In the genomic region with DNA sequence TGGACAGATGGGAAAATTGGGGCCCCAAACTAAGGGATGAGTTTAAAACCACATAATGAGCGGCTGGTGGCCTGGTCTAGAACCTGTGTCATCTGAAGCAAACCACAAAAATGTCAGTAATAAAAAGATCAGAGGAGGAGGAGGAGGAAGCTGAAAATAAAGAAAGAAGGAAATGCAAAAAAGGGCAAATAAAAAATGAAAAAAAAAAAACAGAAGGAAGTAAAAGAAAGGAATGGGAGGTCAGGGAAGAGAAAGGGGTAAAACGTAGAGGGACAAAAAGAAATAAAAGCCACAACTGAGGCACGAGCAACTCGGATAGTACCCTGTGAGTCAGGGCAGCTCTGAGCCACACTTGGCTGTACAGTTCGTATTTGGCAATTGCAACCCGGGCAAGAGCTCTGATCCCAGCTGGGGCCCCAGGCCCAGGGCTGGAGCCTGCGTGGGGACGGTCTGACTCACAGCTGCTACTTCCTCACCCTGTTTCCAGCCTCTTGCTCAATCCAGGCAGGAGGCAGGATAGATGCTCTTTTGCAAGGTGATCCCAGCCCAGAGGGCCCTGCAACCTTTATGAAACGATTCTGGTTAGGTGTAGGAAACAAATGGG, we compare ENCODE assay signal across 10 cellular contexts.
DNase-seq lines count a peak whose midpoint lies in the region; ATAC-seq lines count a peak whose summit lies in the region.
"Had no signal": no experiment of that assay in that cellular context is flagged by ENCODE, and none has a peak within 500 bp of the region (broad histone marks: within the 10 kb centered on the region; RNA-seq: fewer than 3 reads in every experiment).

No MANE protein-coding gene starts in this region.

- H3K36me3 Mint-ChIP-seq in CD4-positive, alpha-beta memory T cell = peaks cover 0 to 3% of the 10 kb centered on the region in 2 donors

- no peaks in the 10 kb centered on the region for H3K9me3 ChIP-seq in skeletal muscle tissue (ENCODE audit: control insufficient read depth in 3 of 3, low read length in 3 of 3)
- no peaks in the 10 kb centered on the region for H3K9me3 ChIP-seq in CD4-positive, alpha-beta memory T cell (ENCODE audit: control insufficient read depth in 1 of 2, low read length in 2 of 2)
- H3K9me3 ChIP-seq: neutrophil had no signal

- peak; percentile 99 for DNase-seq in HCEC 1CT
- DNase-seq in SKM-1 (lab: John Stamatoyannopoulos, UW; ENCODE audit: unreplicated experiment) = peak; percentile 13
- DNase-seq in Right ventricle myocardium superior = peak; percentile 87
- no peak for DNase-seq in NCI-H1092 treated with DMSO at 0.1 percent for 48 hours (lab: John Stamatoyannopoulos, UW)
- no peak for DNase-seq in CD4-positive, alpha-beta memory T cell
- DNase-seq in DMS79 (lab: John Stamatoyannopoulos, UW) = no peak
- DNase-seq: activated T-cell treated with anti-CD3 and anti-CD28 coated beads, Interleukin-2, amount 50 U/mL, for 48 hours had no signal

- H3K27ac ChIP-seq in skeletal muscle tissue (ENCODE audit: low read depth, low read length) = peak overlapping the region; percentile 21
- no peak overlapping the region for H3K27ac ChIP-seq in CD4-positive, alpha-beta memory T cell (ENCODE audit: low read depth, low read length)
- H3K27ac ChIP-seq: neutrophil had no signal

- H3K27me3 Mint-ChIP-seq in CD4-positive, alpha-beta memory T cell = no peaks in the 10 kb centered on the region

- CTCF ChIA-PET in CD4-positive, alpha-beta memory T cell (lab: Charles Lee; ENCODE audit: partially characterized antibody) = no interaction called here

- H3K9me3 Mint-ChIP-seq in CD4-positive, alpha-beta memory T cell = no peaks in the 10 kb centered on the region

- intact Hi-C loops in Right ventricle myocardium superior (cut with DNase I) = no loop called here
- intact Hi-C loops in CD4-positive, alpha-beta memory T cell (cut with micrococcal nuclease) = no loop called here

- no peak overlapping the region for H3K4me3 ChIP-seq in skeletal muscle tissue (ENCODE audit: low read length in 3 of 3)
- no peak overlapping the region for H3K4me3 ChIP-seq in CD4-positive, alpha-beta memory T cell (ENCODE audit: low read length in 2 of 2)

- H3K27ac Mint-ChIP-seq in CD4-positive, alpha-beta memory T cell = peak overlapping the region in 1 of 7 donors; percentile 24

- POLR2A ChIA-PET in CD4-positive, alpha-beta memory T cell (lab: Charles Lee; ENCODE audit: partially characterized antibody) = no interaction called here

- no peaks in the 10 kb centered on the region for H3K27me3 ChIP-seq in skeletal muscle tissue (ENCODE audit: control insufficient read depth in 3 of 3, insufficient read depth in 3 of 3, low read length in 3 of 3)
- H3K27me3 ChIP-seq in CD4-positive, alpha-beta memory T cell (ENCODE audit: insufficient read depth, low read length) = no peaks in the 10 kb centered on the region
- H3K27me3 ChIP-seq: neutrophil had no signal

- peak overlapping the region in 1 of 3 donors; percentile 9 for H3K9ac ChIP-seq in skeletal muscle tissue (ENCODE audit: low read depth in 1 of 3, low read length in 3 of 3)

- no peak overlapping the region for H3K4me3 Mint-ChIP-seq in CD4-positive, alpha-beta memory T cell

- ATAC-seq in Right ventricle myocardium superior (ENCODE audit: poor library complexity) (peak; percentile 92), HG03565 (IDR thresholded peaks at IDR 0.05; ENCODE audit: unreplicated experiment) (no peak)

- H3K4me1 Mint-ChIP-seq in CD4-positive, alpha-beta memory T cell = peaks cover 3 to 4% (median 4%) of the 10 kb centered on the region in 4 donors

- H3K36me3 ChIP-seq in skeletal muscle tissue (ENCODE audit: control insufficient read depth in 3 of 3, insufficient read depth in 3 of 3, low read length in 3 of 3) = no peaks in the 10 kb centered on the region
- H3K36me3 ChIP-seq in CD4-positive, alpha-beta memory T cell (ENCODE audit: insufficient read depth, low read length) = no peaks in the 10 kb centered on the region
- H3K36me3 ChIP-seq: neutrophil had no signal

- H3K4me1 ChIP-seq in skeletal muscle tissue (ENCODE audit: control insufficient read depth in 3 of 3, insufficient read depth in 3 of 3, low read length in 3 of 3) = peaks cover 7 to 17% (median 7%) of the 10 kb centered on the region in 3 donors
- H3K4me1 ChIP-seq in CD4-positive, alpha-beta memory T cell (ENCODE audit: insufficient read depth, low read length) = no peaks in the 10 kb centered on the region

Comparison
In these comparisons a context has a peak if more than half of its experiments do, and no peak if none do; other contexts are left out.
1. DNase-seq: peak in HCEC 1CT (single experiment), SKM-1 (single experiment) and Right ventricle myocardium superior (single experiment); none in NCI-H1092 treated with DMSO at 0.1 percent for 48 hours (single experiment), CD4-positive, alpha-beta memory T cell (0 of 5) and DMS79 (single experiment).